ENCODE assay signal across 8 cellular contexts in genomic region chr16:18535519-18536168, GRCh38. TPM values are rescaled to one million over a fixed set of nuclear protein-coding genes. Genes with fewer than 3 reads are reported as not detected.
DNase-seq lines count a peak whose midpoint lies in the region; ATAC-seq, FAIRE-seq and TF ChIP-seq lines count a peak whose summit lies in the region.
"Not testable (repeated sequence)": the region's sequence is repeated elsewhere in the genome, so short reads cannot be mapped to it uniquely, and the experiment has no call there.

No MANE protein-coding gene starts in this region.

- ATAC-seq in heart right ventricle: peak; percentile 79 to 97 (median 93)
- peak; percentile 84 for ATAC-seq in aorta (ENCODE audit: low FRiP score)

- H3K27ac Mint-ChIP-seq in activated naive CD4-positive, alpha-beta T cell treated with anti-CD3 and anti-CD28 coated beads, Interleukin-2, amount 10 ng/mL, durations not matched to agents 7 days and 5 days: peak overlapping the region; percentile 33

- H3K9me3 Mint-ChIP-seq in activated naive CD4-positive, alpha-beta T cell treated with anti-CD3 and anti-CD28 coated beads, Interleukin-2, amount 10 ng/mL, durations not matched to agents 7 days and 5 days: not testable (repeated sequence)

- not testable (repeated sequence) for H3K9ac ChIP-seq in kidney (ENCODE audit: low read length in 2 of 2)

- FAIRE-seq in kidney (lab: Jason Lieb, UNC): not testable (repeated sequence)

- H3K4me1 Mint-ChIP-seq in activated naive CD4-positive, alpha-beta T cell treated with anti-CD3 and anti-CD28 coated beads, Interleukin-2, amount 10 ng/mL, durations not matched to agents 7 days and 5 days: not testable (repeated sequence)

- DNase-seq in NCI-H226: peak; percentile 1
- DNase-seq in activated naive CD4-positive, alpha-beta T cell treated with anti-CD3 and anti-CD28 coated beads, Interleukin-2, amount 10 ng/mL, durations not matched to agents 7 days and 5 days: not testable (repeated sequence)
- DNase-seq in choroid plexus epithelial cell (ENCODE audit: low read depth): peak; percentile 6
- DNase-seq in fibroblast of the aortic adventitia (ENCODE audit: low read depth): peak; percentile 61
- peak; percentile 23 to 49 for DNase-seq in heart right ventricle
- DNase-seq in kidney: peak; percentile 34
- DNase-seq in posterior vena cava (ENCODE audit: low spot score): peak; percentile 85
- DNase-seq in aorta: peak in 1 of 2 donors; percentile 73

- CTCF ChIA-PET in activated naive CD4-positive, alpha-beta T cell treated with anti-CD3 and anti-CD28 coated beads, Interleukin-2, amount 10 ng/mL, durations not matched to agents 7 days and 5 days (lab: Charles Lee): not testable (repeated sequence)

- not testable (repeated sequence) for H3K4me1 ChIP-seq in heart right ventricle; kidney (ENCODE audit: control insufficient read depth in 1 of 2, insufficient read depth in 1 of 2, low read depth in 1 of 2, low read length in 2 of 2); aorta (ENCODE audit: control insufficient read depth in 1 of 2, insufficient read depth in 2 of 2, low read length in 2 of 2)

- TF ChIP-seq CTCF in choroid plexus epithelial cell (conservative IDR thresholded peaks at IDR 0.05; ENCODE audit: low read depth, low read length); fibroblast of the aortic adventitia (IDR thresholded peaks at IDR 0.05; ENCODE audit: insufficient read depth, low read length); heart right ventricle (IDR thresholded peaks at IDR 0.05); kidney (IDR thresholded peaks at IDR 0.05; ENCODE audit: borderline replicate concordance, extremely low read depth, insufficient read depth): not testable (repeated sequence)

- H3K4me3 Mint-ChIP-seq in activated naive CD4-positive, alpha-beta T cell treated with anti-CD3 and anti-CD28 coated beads, Interleukin-2, amount 10 ng/mL, durations not matched to agents 7 days and 5 days: not testable (repeated sequence)

- H3K27ac ChIP-seq in heart right ventricle: peak overlapping the region in 6 of 10 donors; percentile 22 to 62 (median 39)
- H3K27ac ChIP-seq in kidney (ENCODE audit: low read depth in 2 of 2, low read length in 2 of 2); aorta (ENCODE audit: low read depth in 1 of 2, low read length in 2 of 2): not testable (repeated sequence)

- peaks cover 0 to 29% (median 0%) of the 10 kb centered on the region in 9 donors for H3K36me3 ChIP-seq in heart right ventricle
- not testable (repeated sequence) for H3K36me3 ChIP-seq in kidney (ENCODE audit: control insufficient read depth in 1 of 2, insufficient read depth in 2 of 2, low read length in 2 of 2); aorta (ENCODE audit: control insufficient read depth in 1 of 2, insufficient read depth in 2 of 2, low read length in 1 of 2)

- not testable (repeated sequence) for H3K9me3 ChIP-seq in heart right ventricle; kidney (ENCODE audit: control insufficient read depth in 1 of 2, low read length in 2 of 2); aorta (ENCODE audit: control insufficient read depth, low read length)

- intact Hi-C loops in heart right ventricle (cut with DNase I); kidney (cut with DNase I); posterior vena cava (cut with DNase I); aorta (cut with DNase I): not testable (repeated sequence)

- H3K36me3 Mint-ChIP-seq in activated naive CD4-positive, alpha-beta T cell treated with anti-CD3 and anti-CD28 coated beads, Interleukin-2, amount 10 ng/mL, durations not matched to agents 7 days and 5 days: not testable (repeated sequence)

- not testable (repeated sequence) for H3K27me3 ChIP-seq in heart right ventricle; aorta (ENCODE audit: control insufficient read depth in 1 of 2, insufficient read depth in 2 of 2, low read length in 1 of 2)

- not testable (repeated sequence) for H3K4me3 ChIP-seq in choroid plexus epithelial cell (ENCODE audit: low read depth, low read length); fibroblast of the aortic adventitia (ENCODE audit: low read depth, low read length); heart right ventricle; kidney (ENCODE audit: low read length in 2 of 2); aorta (ENCODE audit: low read length in 2 of 2)

- 58 to 60% methylated on average over 14 to 15 of the region's 15 CpGs for WGBS in heart right ventricle, 2 donors
- WGBS in aorta, 2 donors: 32 to 37% methylated on average over 15 of the region's 15 CpGs

- not testable (repeated sequence) for H3K27me3 Mint-ChIP-seq in activated naive CD4-positive, alpha-beta T cell treated with anti-CD3 and anti-CD28 coated beads, Interleukin-2, amount 10 ng/mL, durations not matched to agents 7 days and 5 days

RNA-seq across cellular contexts. Expression of gene NOMO2, which starts 26.3 kb away (rescaled TPM):
- 30.3 and 87.0 TPM in 2 replicates for total RNA-seq in fibroblast of the aortic adventitia (ENCODE audit: low replicate concordance)
- total RNA-seq in heart right ventricle: 100 to 1,000 TPM; 127 to 239 (median 186) TPM
- 100 to 1,000 TPM; 106 to 118 TPM for polyA plus RNA-seq in heart right ventricle
- 87.2 TPM for total RNA-seq in kidney
- polyA plus RNA-seq in kidney (ENCODE audit: insufficient read depth, low read depth, low replicate concordance): 157 TPM
- total RNA-seq in posterior vena cava: 100 to 1,000 TPM; 100 to 141 TPM
- 100 to 1,000 TPM in 1 of 2 donors, 10 to 100 TPM in 1; 97.2 to 124 TPM for total RNA-seq in aorta
- polyA plus RNA-seq in aorta: 10 to 100 TPM; 65.1 to 95.5 TPM
